ENCODE assay signal across 1 cellular context in the genomic region with DNA sequence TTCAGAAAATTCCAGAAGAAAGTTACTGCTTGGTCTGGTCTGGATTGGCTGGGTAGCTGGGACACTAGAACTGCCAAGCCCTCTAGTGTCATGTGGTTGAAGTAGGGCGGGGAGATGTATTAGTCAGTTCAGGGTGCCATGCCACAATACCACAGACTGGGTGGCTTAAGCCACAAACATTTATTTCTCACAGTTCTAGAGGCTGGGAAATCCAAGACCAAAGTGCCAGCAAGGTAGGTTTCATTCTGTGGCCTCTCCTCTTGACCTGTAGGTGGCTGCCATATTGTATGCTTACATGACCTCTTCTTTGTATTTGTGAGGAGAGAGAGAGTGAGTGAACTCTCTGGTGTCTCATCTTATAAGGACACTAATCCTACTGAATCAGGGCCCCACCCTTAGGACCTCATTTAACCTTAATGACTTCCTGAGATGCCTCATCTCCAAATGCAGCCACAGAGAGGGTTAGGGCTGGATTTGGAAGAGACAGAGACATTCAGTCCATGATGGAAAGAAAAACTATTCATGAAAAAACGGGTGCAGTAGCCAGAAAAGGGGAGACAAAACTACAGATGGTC.
TF ChIP-seq lines count a peak whose summit lies in the region.

No MANE protein-coding gene starts in this region.

TF ChIP-seq in HepG2, 621 proteins besides CTCF, POLR2A, EP300 and RAD21:
- TF ChIP-seq ZFP37 (CRISPR knock-in tag; IDR thresholded peaks at IDR 0.05; ENCODE audit: borderline replicate concordance) (no peak), SMC3 (IDR thresholded peaks at IDR 0.05; ENCODE audit: low read length) (no peak), ZNF564 (CRISPR knock-in tag; IDR thresholded peaks at IDR 0.05) (peak; percentile 76; the same call in 1 of the 2 replicates), PHF20 (CRISPR knock-in tag; IDR thresholded peaks at IDR 0.05) (no peak), ZNF264 (CRISPR knock-in tag; IDR thresholded peaks at IDR 0.05) (peak; percentile 98)
- TF ChIP-seq, protein P1, sequence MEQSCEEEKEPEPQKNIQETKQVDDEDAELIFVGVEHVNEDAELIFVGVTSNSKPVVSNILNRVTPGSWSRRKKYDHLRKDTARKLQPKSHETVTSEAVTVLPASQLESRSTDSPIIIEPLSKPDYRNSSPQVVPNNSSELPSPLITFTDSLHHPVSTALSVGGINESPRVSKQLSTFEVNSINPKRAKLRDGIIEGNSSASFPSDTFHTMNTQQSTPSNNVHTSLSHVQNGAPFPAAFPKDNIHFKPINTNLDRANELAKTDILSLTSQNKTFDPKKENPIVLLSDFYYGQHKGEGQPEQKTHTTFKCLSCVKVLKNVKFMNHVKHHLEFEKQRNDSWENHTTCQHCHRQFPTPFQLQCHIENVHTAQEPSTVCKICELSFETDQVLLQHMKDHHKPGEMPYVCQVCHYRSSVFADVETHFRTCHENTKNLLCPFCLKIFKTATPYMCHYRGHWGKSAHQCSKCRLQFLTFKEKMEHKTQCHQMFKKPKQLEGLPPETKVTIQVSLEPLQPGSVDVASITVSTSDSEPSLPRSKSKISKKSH (CRISPR knock-in tag; IDR thresholded peaks at IDR 0.05; ENCODE audit: borderline replicate concordance), result no peak
TF ChIP-seq in HepG2: peak in this region for 2.
